ENCODE assay signal across 28 cellular contexts in genomic region chr12:64790166-64790565, GRCh38.
"Had no signal": no experiment of that assay in that cellular context is flagged by ENCODE, and none has a peak within 500 bp of the region (broad histone marks: within the 10 kb centered on the region; RNA-seq: fewer than 3 reads in every experiment).

No MANE protein-coding gene starts in this region.

- H3K4me1 Mint-ChIP-seq: memory B cell; naive B cell; stimulated activated effector memory CD8-positive, alpha-beta T cell treated with anti-CD3 and anti-CD28 coated beads, Interleukin-12 subunit alpha, Interleukin-12 subunit beta, amount 100 ng/mL, for 72 hours had no signal

- H3K4me3 Mint-ChIP-seq: dendritic cell treated with granulocyte-macrophage colony-stimulating factor and Interleukin-4, amounts not matched to agents 40 ng/mL and 50 ng/mL, for 4 days; endodermal cell; memory B cell; naive B cell; natural killer cell treated with Interleukin-12 subunit alpha and Interleukin-12 subunit beta and Interleukin-15 and Interleukin-18, amount 100 ng/mL, for 72 hours; neural progenitor cell; stimulated activated effector memory CD8-positive, alpha-beta T cell treated with anti-CD3 and anti-CD28 coated beads, Interleukin-12 subunit alpha, Interleukin-12 subunit beta, amount 100 ng/mL, for 72 hours had no signal

- H3K4me1 ChIP-seq: colonic mucosa, heart right ventricle, neural progenitor cell, prostate gland, right atrium auricular region, sigmoid colon, thyroid gland had no signal

- H3K4me3 ChIP-seq: colonic mucosa, esophagus squamous epithelium, heart right ventricle, lung, mucosa of descending colon, neural progenitor cell, prostate gland, right atrium auricular region, sigmoid colon, stomach, thyroid gland had no signal

- H3K27ac ChIP-seq: colonic mucosa, esophagus squamous epithelium, heart right ventricle, neural progenitor cell, prostate gland, right atrium auricular region, sigmoid colon, stomach, thyroid gland had no signal

- H3K36me3 Mint-ChIP-seq: naive B cell; natural killer cell treated with Interleukin-12 subunit alpha and Interleukin-12 subunit beta and Interleukin-15 and Interleukin-18, amount 100 ng/mL, for 72 hours; neural progenitor cell; stimulated activated effector memory CD8-positive, alpha-beta T cell treated with anti-CD3 and anti-CD28 coated beads, Interleukin-12 subunit alpha, Interleukin-12 subunit beta, amount 100 ng/mL, for 72 hours had no signal

- H3K9me3 Mint-ChIP-seq: dendritic cell treated with granulocyte-macrophage colony-stimulating factor and Interleukin-4, amounts not matched to agents 40 ng/mL and 50 ng/mL, for 4 days; endodermal cell; memory B cell; natural killer cell treated with Interleukin-12 subunit alpha and Interleukin-12 subunit beta and Interleukin-15 and Interleukin-18, amount 100 ng/mL, for 72 hours; neural progenitor cell; stimulated activated effector memory CD8-positive, alpha-beta T cell treated with anti-CD3 and anti-CD28 coated beads, Interleukin-12 subunit alpha, Interleukin-12 subunit beta, amount 100 ng/mL, for 72 hours had no signal

- ATAC-seq: heart right ventricle; left colon; mucosa of descending colon; natural killer cell treated with Interleukin-12 subunit alpha and Interleukin-12 subunit beta and Interleukin-15 and Interleukin-18, amount 100 ng/mL, for 72 hours; stimulated activated effector memory CD8-positive, alpha-beta T cell treated with anti-CD3 and anti-CD28 coated beads, Interleukin-12 subunit alpha, Interleukin-12 subunit beta, amount 100 ng/mL, for 72 hours had no signal

- H3K27ac Mint-ChIP-seq: dendritic cell treated with granulocyte-macrophage colony-stimulating factor and Interleukin-4, amounts not matched to agents 40 ng/mL and 50 ng/mL, for 4 days; endodermal cell; memory B cell; naive B cell; natural killer cell treated with Interleukin-12 subunit alpha and Interleukin-12 subunit beta and Interleukin-15 and Interleukin-18, amount 100 ng/mL, for 72 hours; neural progenitor cell; stimulated activated effector memory CD8-positive, alpha-beta T cell treated with anti-CD3 and anti-CD28 coated beads, Interleukin-12 subunit alpha, Interleukin-12 subunit beta, amount 100 ng/mL, for 72 hours had no signal

- H3K9ac ChIP-seq: neural progenitor cell had no signal

- H3K4me2 ChIP-seq: neural progenitor cell had no signal

- H3K9me3 ChIP-seq: colonic mucosa, esophagus squamous epithelium, mucosa of descending colon, prostate gland, right atrium auricular region, sigmoid colon, stomach, thyroid gland had no signal

- H3K27me3 ChIP-seq: colonic mucosa, neural progenitor cell, right atrium auricular region, thyroid gland had no signal

- H2AFZ ChIP-seq: neural progenitor cell had no signal

- DNase-seq: colonic mucosa; effector CD8-positive, alpha-beta T cell; endodermal cell; erythroblast; esophagus squamous epithelium; foreskin melanocyte; glutamatergic neuron; heart right ventricle; hippocampal formation; islet precursor cell; kidney glomerular epithelial cell; left colon; mucosa of descending colon; naive B cell; sigmoid colon; stimulated activated CD4-positive, alpha-beta T cell treated with anti-CD3 and anti-CD28 coated beads, Interleukin-2, amount 100 ng/mL, for 24 hours; stimulated activated CD4-positive, alpha-beta T cell treated with anti-CD3 and anti-CD28 coated beads, Interleukin-4, amount 100 ng/mL, for 24 hours; stimulated activated naive CD4-positive, alpha-beta T cell treated with Interleukin-2 at 50 U/mL for 16 hours; stomach; thyroid gland had no signal

- H3K36me3 ChIP-seq: colonic mucosa, esophagus squamous epithelium, heart right ventricle, neural progenitor cell, prostate gland, right atrium auricular region, sigmoid colon, thyroid gland had no signal
